10 cellular contexts compared by ENCODE assay signal in genomic region chr19:6720369-6721112, GRCh38. TPM values are rescaled to one million over a fixed set of nuclear protein-coding genes. Genes with fewer than 3 reads are reported as not detected.
DNase-seq lines count a peak whose midpoint lies in the region; ATAC-seq, FAIRE-seq and TF ChIP-seq lines count a peak whose summit lies in the region.
"Had no signal": no experiment of that assay in that cellular context is flagged by ENCODE, and none has a peak within 500 bp of the region (broad histone marks: within the 10 kb centered on the region; RNA-seq: fewer than 3 reads in every experiment).

Gene C3 (minus strand): TSS chr19:6720650. CDS start chr19:6720589, 61 bp downstream.

- FAIRE-seq in urothelium cell line (lab: Jason Lieb, UNC), result no peak

- H3K36me3 ChIP-seq in body of pancreas (replicated peaks in 1 of 2; ENCODE audit: insufficient read depth in 1 of 2, low read depth in 2 of 2), result peaks cover 0 to 4% of the 10 kb centered on the region in 2 donors
- no peaks in the 10 kb centered on the region for H3K36me3 ChIP-seq in suprapubic skin

- intact Hi-C loops in body of pancreas (cut with DNase I), result no loop called here

- H3K27ac ChIP-seq in body of pancreas, result peak within 1 kb of the TSS; percentile 25 to 86 (median 80)
- H3K27ac ChIP-seq in suprapubic skin, result no peak within 1 kb of the TSS
- H3K27ac ChIP-seq: SK-N-MC had no signal

- DNase-seq in HPDE6-E6E7 (ENCODE audit: extremely low spot score), result peak; percentile 82
- DNase-seq in body of pancreas, result peak; percentile 59 to 88 (median 71)
- DNase-seq in kidney tubule cell (ENCODE audit: low spot score), result peak; percentile 79
- peak in 1 of 2 donors; percentile 85 for DNase-seq in suprapubic skin (ENCODE audit: low spot score in 2 of 2)
- DNase-seq in urothelium cell line (ENCODE audit: low spot score), result no peak
- no peak for DNase-seq in effector CD8-positive, alpha-beta T cell (lab: John Stamatoyannopoulos, UW)
- no peak for DNase-seq in activated gamma-delta T cell treated with Interleukin-2 at 50 U/mL for 16 hours
- DNase-seq: effector CD4-positive, alpha-beta T cell had no signal

- H3K4me3 ChIP-seq in body of pancreas (peak within 1 kb of the TSS in 1 of 2 donors; percentile 39), suprapubic skin (peak within 1 kb of the TSS; percentile 16)
- H3K4me3 ChIP-seq: SK-N-MC had no signal

- TF ChIP-seq CTCF in body of pancreas (IDR thresholded peaks at IDR 0.05) (no peak), suprapubic skin (IDR thresholded peaks at IDR 0.05) (no peak)

- peaks cover 77% of the 10 kb centered on the region for H3K4me1 ChIP-seq in body of pancreas
- peaks cover 24% of the 10 kb centered on the region for H3K4me1 ChIP-seq in suprapubic skin

- H3K27me3 ChIP-seq in body of pancreas (no peaks in the 10 kb centered on the region), suprapubic skin (no peaks in the 10 kb centered on the region)

- no peak for TF ChIP-seq EP300 in suprapubic skin (IDR thresholded peaks at IDR 0.05)

- H3K9me3 ChIP-seq in body of pancreas (no peaks in the 10 kb centered on the region), suprapubic skin (no peaks in the 10 kb centered on the region)

- ATAC-seq in body of pancreas (peak; percentile 65), HG03520 (IDR thresholded peaks at IDR 0.05; ENCODE audit: unreplicated experiment) (no peak)

- 50 to 64% methylated on average over 4 of the region's 4 CpGs for WGBS in body of pancreas, 2 donors
- WGBS in suprapubic skin, result 29% methylated on average over 4 of the region's 4 CpGs

- TF ChIP-seq POLR2A in body of pancreas (IDR thresholded peaks at IDR 0.05), result peak; percentile 28 to 94 (median 81)
- peak in 1 of 2 donors; percentile 52 for TF ChIP-seq POLR2A in suprapubic skin (IDR thresholded peaks at IDR 0.05)

RNA-seq across cellular contexts. Expression of gene C3, which starts in this region (rescaled TPM):
- 100 to 1,000 TPM; 320 to 382 TPM for total RNA-seq in body of pancreas
- 100 to 1,000 TPM in 2 of 4 donors, 10 to 100 TPM in 2; 55.3 to 109 (median 86.8) TPM for total RNA-seq in suprapubic skin

Comparison
In these comparisons a context has a peak if more than half of its experiments do, and no peak if none do; other contexts are left out.
1. DNase-seq: peak in HPDE6-E6E7 (single experiment), body of pancreas (4 of 4) and kidney tubule cell (single experiment); none in urothelium cell line (single experiment), effector CD8-positive, alpha-beta T cell (single experiment) and activated gamma-delta T cell treated with Interleukin-2 at 50 U/mL for 16 hours (single experiment).